Comparison of ENCODE assay signal across 1 cellular context in the genomic region with DNA sequence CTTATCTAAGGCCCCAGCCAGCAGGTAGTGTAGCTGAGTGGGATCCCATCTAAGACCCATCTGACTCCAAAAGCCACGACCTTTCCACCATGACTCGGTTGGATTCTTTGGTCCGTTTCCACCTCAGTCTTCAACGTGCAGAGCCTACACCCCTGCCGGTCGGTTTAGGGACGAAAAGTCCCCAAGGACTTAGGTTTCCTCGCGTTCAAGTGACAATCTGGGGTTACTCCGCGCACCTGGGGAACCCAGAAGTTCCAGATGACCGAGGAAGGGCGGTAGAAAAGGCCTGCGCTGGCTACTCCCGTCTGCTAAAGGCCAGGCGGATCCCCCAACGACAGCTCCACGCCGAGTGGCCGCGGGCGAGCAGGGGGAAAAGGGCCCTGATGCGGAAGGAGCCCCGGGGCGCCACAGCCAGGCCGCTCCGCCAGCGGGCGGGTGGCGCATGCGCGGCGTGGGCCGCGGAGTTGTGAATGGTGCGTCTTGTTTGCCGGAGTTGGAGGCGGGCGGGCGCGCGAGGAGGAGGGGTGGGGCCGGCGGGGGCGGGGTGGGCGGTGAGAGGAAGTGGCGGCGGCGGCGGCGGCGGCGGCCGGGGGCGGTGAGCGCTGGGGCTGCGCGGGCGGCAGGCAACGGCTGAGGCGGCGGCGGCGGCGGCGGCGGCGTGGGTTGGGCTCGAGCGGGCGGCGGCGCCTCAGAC.
TF ChIP-seq lines count a peak whose summit lies in the region.

CBFB (plus strand) TSS at position 595 of the 694 bp plus-strand sequence. CDS start 259 bp downstream, outside the sequence.

TF ChIP-seq in GM12878, 131 proteins besides CTCF, POLR2A, EP300 and RAD21 (continued from another document):
- no peak for TF ChIP-seq TBL1XR1 (IDR thresholded peaks at IDR 0.05; ENCODE audit: low read depth, low read length)
- no peak for TF ChIP-seq BRCA1 (IDR thresholded peaks at IDR 0.05; ENCODE audit: low read depth, low read length)
- TF ChIP-seq CREM (IDR thresholded peaks at IDR 0.05; ENCODE audit: low read depth) = peak; percentile 31; the same call in 1 of the 2 replicates
- TF ChIP-seq SIN3A (IDR thresholded peaks at IDR 0.05; ENCODE audit: low read depth, low read length) = peak; percentile 82
- TF ChIP-seq CBX5 (IDR thresholded peaks at IDR 0.05; ENCODE audit: low read depth) = 0 out of 2 replicates have a peak, but pooled peaks have one; percentile 36
- no peak for TF ChIP-seq NR2C2 (IDR thresholded peaks at IDR 0.05; ENCODE audit: borderline replicate concordance, control insufficient read depth, insufficient read length, low read depth)
- peak; percentile 94 for TF ChIP-seq MEF2B (IDR thresholded peaks at IDR 0.05; ENCODE audit: partially characterized antibody, poor library complexity, severe bottlenecking)
- TF ChIP-seq, protein P1, sequence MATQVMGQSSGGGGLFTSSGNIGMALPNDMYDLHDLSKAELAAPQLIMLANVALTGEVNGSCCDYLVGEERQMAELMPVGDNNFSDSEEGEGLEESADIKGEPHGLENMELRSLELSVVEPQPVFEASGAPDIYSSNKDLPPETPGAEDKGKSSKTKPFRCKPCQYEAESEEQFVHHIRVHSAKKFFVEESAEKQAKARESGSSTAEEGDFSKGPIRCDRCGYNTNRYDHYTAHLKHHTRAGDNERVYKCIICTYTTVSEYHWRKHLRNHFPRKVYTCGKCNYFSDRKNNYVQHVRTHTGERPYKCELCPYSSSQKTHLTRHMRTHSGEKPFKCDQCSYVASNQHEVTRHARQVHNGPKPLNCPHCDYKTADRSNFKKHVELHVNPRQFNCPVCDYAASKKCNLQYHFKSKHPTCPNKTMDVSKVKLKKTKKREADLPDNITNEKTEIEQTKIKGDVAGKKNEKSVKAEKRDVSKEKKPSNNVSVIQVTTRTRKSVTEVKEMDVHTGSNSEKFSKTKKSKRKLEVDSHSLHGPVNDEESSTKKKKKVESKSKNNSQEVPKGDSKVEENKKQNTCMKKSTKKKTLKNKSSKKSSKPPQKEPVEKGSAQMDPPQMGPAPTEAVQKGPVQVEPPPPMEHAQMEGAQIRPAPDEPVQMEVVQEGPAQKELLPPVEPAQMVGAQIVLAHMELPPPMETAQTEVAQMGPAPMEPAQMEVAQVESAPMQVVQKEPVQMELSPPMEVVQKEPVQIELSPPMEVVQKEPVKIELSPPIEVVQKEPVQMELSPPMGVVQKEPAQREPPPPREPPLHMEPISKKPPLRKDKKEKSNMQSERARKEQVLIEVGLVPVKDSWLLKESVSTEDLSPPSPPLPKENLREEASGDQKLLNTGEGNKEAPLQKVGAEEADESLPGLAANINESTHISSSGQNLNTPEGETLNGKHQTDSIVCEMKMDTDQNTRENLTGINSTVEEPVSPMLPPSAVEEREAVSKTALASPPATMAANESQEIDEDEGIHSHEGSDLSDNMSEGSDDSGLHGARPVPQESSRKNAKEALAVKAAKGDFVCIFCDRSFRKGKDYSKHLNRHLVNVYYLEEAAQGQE (IDR thresholded peaks at IDR 0.05; ENCODE audit: low read depth, low read length) = no peak
- 0 out of 2 replicates have a peak, but pooled peaks have one; percentile 32 for TF ChIP-seq EED (IDR thresholded peaks at IDR 0.05; ENCODE audit: low read depth)
- TF ChIP-seq RFX5 (IDR thresholded peaks at IDR 0.05; ENCODE audit: low read depth, low read length) = no peak
- TF ChIP-seq, protein P2, sequence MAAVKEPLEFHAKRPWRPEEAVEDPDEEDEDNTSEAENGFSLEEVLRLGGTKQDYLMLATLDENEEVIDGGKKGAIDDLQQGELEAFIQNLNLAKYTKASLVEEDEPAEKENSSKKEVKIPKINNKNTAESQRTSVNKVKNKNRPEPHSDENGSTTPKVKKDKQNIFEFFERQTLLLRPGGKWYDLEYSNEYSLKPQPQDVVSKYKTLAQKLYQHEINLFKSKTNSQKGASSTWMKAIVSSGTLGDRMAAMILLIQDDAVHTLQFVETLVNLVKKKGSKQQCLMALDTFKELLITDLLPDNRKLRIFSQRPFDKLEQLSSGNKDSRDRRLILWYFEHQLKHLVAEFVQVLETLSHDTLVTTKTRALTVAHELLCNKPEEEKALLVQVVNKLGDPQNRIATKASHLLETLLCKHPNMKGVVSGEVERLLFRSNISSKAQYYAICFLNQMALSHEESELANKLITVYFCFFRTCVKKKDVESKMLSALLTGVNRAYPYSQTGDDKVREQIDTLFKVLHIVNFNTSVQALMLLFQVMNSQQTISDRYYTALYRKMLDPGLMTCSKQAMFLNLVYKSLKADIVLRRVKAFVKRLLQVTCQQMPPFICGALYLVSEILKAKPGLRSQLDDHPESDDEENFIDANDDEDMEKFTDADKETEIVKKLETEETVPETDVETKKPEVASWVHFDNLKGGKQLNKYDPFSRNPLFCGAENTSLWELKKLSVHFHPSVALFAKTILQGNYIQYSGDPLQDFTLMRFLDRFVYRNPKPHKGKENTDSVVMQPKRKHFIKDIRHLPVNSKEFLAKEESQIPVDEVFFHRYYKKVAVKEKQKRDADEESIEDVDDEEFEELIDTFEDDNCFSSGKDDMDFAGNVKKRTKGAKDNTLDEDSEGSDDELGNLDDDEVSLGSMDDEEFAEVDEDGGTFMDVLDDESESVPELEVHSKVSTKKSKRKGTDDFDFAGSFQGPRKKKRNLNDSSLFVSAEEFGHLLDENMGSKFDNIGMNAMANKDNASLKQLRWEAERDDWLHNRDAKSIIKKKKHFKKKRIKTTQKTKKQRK (IDR thresholded peaks at IDR 0.05; ENCODE audit: low read depth, low read length) = no peak
- no peak for TF ChIP-seq IRF4 (IDR thresholded peaks at IDR 0.05; ENCODE audit: low read depth, low read length)
- no peak for TF ChIP-seq ZBED1 (IDR thresholded peaks at IDR 0.05; ENCODE audit: borderline replicate concordance)
